ENCODE assay signal across 8 cellular contexts in the genomic region with DNA sequence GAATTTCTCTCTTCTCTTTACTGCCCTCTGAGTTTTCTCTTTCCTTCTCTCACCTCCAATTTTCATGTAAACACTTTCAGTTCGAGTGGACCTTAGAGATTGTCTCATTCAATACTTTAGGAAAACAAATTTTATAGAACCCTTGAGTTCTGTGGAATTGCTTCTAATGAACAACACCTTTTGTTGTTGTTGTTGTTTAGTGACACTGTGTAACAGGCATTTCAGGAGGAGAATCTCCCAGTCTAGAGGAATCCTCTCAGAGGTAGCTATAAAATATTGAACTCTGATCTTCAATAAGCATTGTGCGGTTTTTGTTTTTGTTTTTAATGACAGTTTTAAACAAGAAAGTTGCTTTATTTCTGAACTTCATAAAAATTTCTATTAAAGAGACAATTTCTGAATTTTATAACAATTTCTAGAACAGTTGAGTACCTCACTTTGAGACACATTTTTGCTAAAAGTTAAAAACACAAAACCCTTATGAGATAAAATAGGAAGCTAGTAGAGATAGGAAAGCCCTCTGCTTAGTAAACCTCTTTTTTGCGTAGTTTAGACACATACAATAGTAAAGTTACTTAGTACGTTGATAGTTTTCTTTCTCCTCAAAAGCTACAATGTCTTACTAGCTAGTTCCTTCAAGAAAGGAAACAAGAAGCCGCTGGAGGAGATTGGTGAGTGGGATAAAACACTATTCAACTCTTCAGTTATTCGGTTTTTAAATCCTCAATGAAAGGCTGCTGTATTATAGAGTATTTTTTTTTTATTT. TPM values are rescaled to one million over a fixed set of nuclear protein-coding genes. Genes with fewer than 3 reads are reported as not detected.
DNase-seq lines count a peak whose midpoint lies in the region; ATAC-seq and TF ChIP-seq lines count a peak whose summit lies in the region.

No MANE protein-coding gene starts in this region.

- H4K8ac ChIP-seq in trophoblast cell (ENCODE audit: low read depth, low read length): no peak overlapping the region

- H2AFZ ChIP-seq in OCI-LY1 (ENCODE audit: low read length) (no peak overlapping the region), trophoblast cell (ENCODE audit: insufficient read depth, low read length, poor library complexity) (no peak overlapping the region)

- no peaks in the 10 kb centered on the region for H3F3A ChIP-seq in OCI-LY1 (ENCODE audit: insufficient read depth, low read length)

- DNase-seq in GM06990 (ENCODE audit: extremely low read depth, insufficient read length): no peak
- peak in 1 of 2 donors; percentile 24 for DNase-seq in trophoblast cell
- DNase-seq in DMS114 treated with DMSO at 0.1 percent for 48 hours (lab: John Stamatoyannopoulos, UW; ENCODE audit: unreplicated experiment): no peak

- no peaks in the 10 kb centered on the region for H4K20me1 ChIP-seq in OCI-LY1 (ENCODE audit: insufficient read depth, low read length)

- H2BK120ac ChIP-seq in trophoblast cell (ENCODE audit: insufficient read depth, low read length, poor library complexity): no peak overlapping the region

- H2AK5ac ChIP-seq in trophoblast cell (ENCODE audit: low read length): no peak overlapping the region

- H3K4me3 ChIP-seq in GM06990 (replicated peaks; ENCODE audit: low read depth, low read length) (peak overlapping the region; percentile 53), OCI-LY1 (ENCODE audit: low read depth, low read length, poor library complexity, severe bottlenecking) (peak overlapping the region; percentile 60), endocrine pancreas (ENCODE audit: control insufficient read depth, insufficient read depth, low read length) (peak overlapping the region; percentile 96), trophoblast cell (ENCODE audit: low read depth, low read length) (no peak overlapping the region)

- ATAC-seq in HG02588 (IDR thresholded peaks at IDR 0.05; ENCODE audit: unreplicated experiment): no peak
- no peak for ATAC-seq in HG03342 (IDR thresholded peaks at IDR 0.05; ENCODE audit: unreplicated experiment)
- no peak for ATAC-seq in GM18519 (IDR thresholded peaks at IDR 0.05; ENCODE audit: low FRiP score, unreplicated experiment)

- H3K14ac ChIP-seq in trophoblast cell (ENCODE audit: low read length): no peak overlapping the region

- no peak overlapping the region for H3K23ac ChIP-seq in trophoblast cell (ENCODE audit: low read length)

- H3K79me2 ChIP-seq in OCI-LY1 (ENCODE audit: insufficient read depth, low read length): peaks cover 52% of the 10 kb centered on the region
- no peaks in the 10 kb centered on the region for H3K79me2 ChIP-seq in trophoblast cell (ENCODE audit: control insufficient read depth, insufficient read depth, low read length, poor library complexity)

- no peak overlapping the region for H2BK12ac ChIP-seq in trophoblast cell (ENCODE audit: low read length)

- H4K91ac ChIP-seq in trophoblast cell (ENCODE audit: low read depth, low read length): no peak overlapping the region

- H3K9ac ChIP-seq in OCI-LY1 (ENCODE audit: low read length) (peak overlapping the region; percentile 51), endocrine pancreas (ENCODE audit: control insufficient read depth, insufficient read depth, low read length) (no peak overlapping the region), trophoblast cell (ENCODE audit: low read length) (no peak overlapping the region)

- H3K4ac ChIP-seq in trophoblast cell (ENCODE audit: low read depth, low read length): no peak overlapping the region

- no peaks in the 10 kb centered on the region for H3K36me3 ChIP-seq in GM06990 (ENCODE audit: control insufficient read depth, insufficient read depth, low read length)
- 0 out of 2 replicates have a peak, but pooled peaks cover 5% of the 10 kb centered on the region for H3K36me3 ChIP-seq in OCI-LY1 (ENCODE audit: insufficient read depth, low read length)
- no peaks in the 10 kb centered on the region for H3K36me3 ChIP-seq in endocrine pancreas (ENCODE audit: control insufficient read depth, insufficient read depth, low read length)
- H3K36me3 ChIP-seq in trophoblast cell (ENCODE audit: control insufficient read depth in 1 of 2, insufficient read depth in 2 of 2, low read length in 2 of 2): peaks cover 0 to 2% of the 10 kb centered on the region in 2 experiments

- no peaks in the 10 kb centered on the region for H3K9me3 ChIP-seq in OCI-LY1 (ENCODE audit: low read length)
- no peaks in the 10 kb centered on the region for H3K9me3 ChIP-seq in endocrine pancreas (ENCODE audit: control insufficient read depth, low read length)
- H3K9me3 ChIP-seq in trophoblast cell (ENCODE audit: insufficient read depth, low read depth, low read length): no peaks in the 10 kb centered on the region

- H3K9me2 ChIP-seq in OCI-LY1 (ENCODE audit: low read depth, low read length): no peaks in the 10 kb centered on the region

- peaks cover 3% of the 10 kb centered on the region for H3K79me1 ChIP-seq in trophoblast cell (ENCODE audit: low read length)

- WGBS in trophoblast cell (ENCODE audit: extremely low coverage, insufficient coverage, insufficient read length): no CpG with 5 or more reads among the region's 6 CpGs

- H3K4me1 ChIP-seq in OCI-LY1 (ENCODE audit: insufficient read depth, low read length, severe bottlenecking): peaks cover 31% of the 10 kb centered on the region
- H3K4me1 ChIP-seq in endocrine pancreas (ENCODE audit: control insufficient read depth, insufficient read depth, low read length): peaks cover 35% of the 10 kb centered on the region
- H3K4me1 ChIP-seq in trophoblast cell (ENCODE audit: control insufficient read depth in 1 of 2, insufficient read depth in 2 of 2, low read length in 2 of 2): no peaks in the 10 kb centered on the region

- no peaks in the 10 kb centered on the region for H3K27me3 ChIP-seq in GM06990 (replicated peaks; ENCODE audit: control insufficient read depth, insufficient read depth, low read length)
- no peaks in the 10 kb centered on the region for H3K27me3 ChIP-seq in OCI-LY1 (ENCODE audit: insufficient read depth, low read length)
- no peaks in the 10 kb centered on the region for H3K27me3 ChIP-seq in endocrine pancreas (ENCODE audit: control insufficient read depth, insufficient read depth, low read length)
- H3K27me3 ChIP-seq in trophoblast cell (ENCODE audit: insufficient read depth, low read length): no peaks in the 10 kb centered on the region

- H3K4me2 ChIP-seq in OCI-LY1 (ENCODE audit: low read length): peak overlapping the region; percentile 54
- no peak overlapping the region for H3K4me2 ChIP-seq in trophoblast cell (ENCODE audit: low read length)

- H3K27ac ChIP-seq in OCI-LY1 (ENCODE audit: low read depth, low read length, poor library complexity, severe bottlenecking) (peak overlapping the region; percentile 83), trophoblast cell (ENCODE audit: low read depth, low read length) (peak overlapping the region; percentile 56)

- H4K12ac ChIP-seq in trophoblast cell (ENCODE audit: low read depth, low read length): no peak overlapping the region

- H2BK5ac ChIP-seq in trophoblast cell (ENCODE audit: low read depth, low read length, poor library complexity): no peak overlapping the region

- TF ChIP-seq CTCF in GM06990 (IDR thresholded peaks at IDR 0.05; ENCODE audit: insufficient read depth, low read length, poor library complexity, severe bottlenecking) (no peak), OCI-LY1 (IDR thresholded peaks at IDR 0.05; ENCODE audit: low read length) (no peak)

- no peak overlapping the region for H3K18ac ChIP-seq in trophoblast cell (ENCODE audit: low read length)

RNA-seq across cellular contexts. Expression of gene CLCN3, which starts 38.8 kb away (rescaled TPM):
- 39.6 and 42.1 TPM in 2 replicates for polyA plus RNA-seq in trophoblast cell (2013)

RNA-seq across cellular contexts. Expression of gene NEK1, which starts 46.8 kb away (rescaled TPM):
- 12.0 TPM in 2 replicates for polyA plus RNA-seq in trophoblast cell (2013)
